ENCODE assay signal across 1 cellular context in the genomic region with DNA sequence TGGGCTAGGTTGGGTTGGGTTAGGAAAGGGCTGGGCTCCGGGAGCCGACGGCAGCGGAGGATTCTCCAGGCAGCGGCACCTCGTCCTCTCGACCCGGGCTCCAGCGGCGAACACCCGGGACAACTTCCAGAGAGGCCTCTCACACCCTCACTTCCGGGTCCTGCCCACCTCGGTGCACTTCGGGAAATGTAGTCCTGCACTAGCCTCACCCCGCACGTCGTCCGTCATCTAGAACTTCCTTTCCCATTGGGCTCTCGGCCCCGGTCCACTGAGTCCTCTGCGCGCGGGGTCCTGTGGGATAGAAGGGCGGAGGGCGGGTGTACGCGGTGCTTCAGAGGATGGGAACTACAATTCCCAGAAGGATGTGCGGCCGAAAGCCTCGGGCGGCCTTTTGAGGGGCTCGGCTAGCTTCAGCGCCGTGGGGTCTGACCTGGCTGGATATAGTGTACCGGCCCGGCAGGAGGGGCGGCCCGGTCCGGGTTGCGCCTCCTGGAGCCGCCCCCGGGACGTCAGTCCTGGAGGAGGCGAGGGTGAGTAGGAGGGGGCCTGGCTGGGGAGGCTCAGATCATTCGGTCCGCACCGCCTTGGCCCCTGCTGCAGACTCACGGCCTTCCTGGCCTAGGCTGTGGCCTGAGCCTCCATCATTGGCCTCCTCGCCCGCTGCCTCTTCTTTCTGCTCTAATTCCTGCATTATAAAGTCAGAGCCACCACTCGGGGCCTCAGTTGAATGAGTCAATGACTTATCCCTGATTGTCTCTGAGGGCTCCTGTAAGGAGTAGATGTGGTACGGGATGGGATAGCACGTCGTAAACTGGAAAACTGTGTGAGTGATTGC.
TF ChIP-seq lines count a peak whose summit lies in the region.

A gene (minus strand): TSS at position 114 of the 835 bp plus-strand sequence. CDS start 160 bp downstream, outside the sequence.
A gene with protein sequence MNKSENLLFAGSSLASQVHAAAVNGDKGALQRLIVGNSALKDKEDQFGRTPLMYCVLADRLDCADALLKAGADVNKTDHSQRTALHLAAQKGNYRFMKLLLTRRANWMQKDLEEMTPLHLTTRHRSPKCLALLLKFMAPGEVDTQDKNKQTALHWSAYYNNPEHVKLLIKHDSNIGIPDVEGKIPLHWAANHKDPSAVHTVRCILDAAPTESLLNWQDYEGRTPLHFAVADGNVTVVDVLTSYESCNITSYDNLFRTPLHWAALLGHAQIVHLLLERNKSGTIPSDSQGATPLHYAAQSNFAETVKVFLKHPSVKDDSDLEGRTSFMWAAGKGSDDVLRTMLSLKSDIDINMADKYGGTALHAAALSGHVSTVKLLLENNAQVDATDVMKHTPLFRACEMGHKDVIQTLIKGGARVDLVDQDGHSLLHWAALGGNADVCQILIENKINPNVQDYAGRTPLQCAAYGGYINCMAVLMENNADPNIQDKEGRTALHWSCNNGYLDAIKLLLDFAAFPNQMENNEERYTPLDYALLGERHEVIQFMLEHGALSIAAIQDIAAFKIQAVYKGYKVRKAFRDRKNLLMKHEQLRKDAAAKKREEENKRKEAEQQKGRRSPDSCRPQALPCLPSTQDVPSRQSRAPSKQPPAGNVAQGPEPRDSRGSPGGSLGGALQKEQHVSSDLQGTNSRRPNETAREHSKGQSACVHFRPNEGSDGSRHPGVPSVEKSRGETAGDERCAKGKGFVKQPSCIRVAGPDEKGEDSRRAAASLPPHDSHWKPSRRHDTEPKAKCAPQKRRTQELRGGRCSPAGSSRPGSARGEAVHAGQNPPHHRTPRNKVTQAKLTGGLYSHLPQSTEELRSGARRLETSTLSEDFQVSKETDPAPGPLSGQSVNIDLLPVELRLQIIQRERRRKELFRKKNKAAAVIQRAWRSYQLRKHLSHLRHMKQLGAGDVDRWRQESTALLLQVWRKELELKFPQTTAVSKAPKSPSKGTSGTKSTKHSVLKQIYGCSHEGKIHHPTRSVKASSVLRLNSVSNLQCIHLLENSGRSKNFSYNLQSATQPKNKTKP (plus strand): TSS at position 357 of the 835 bp plus-strand sequence. CDS start 5,279 bp downstream, outside the sequence.

TF ChIP-seq in HepG2, 621 proteins besides CTCF, POLR2A, EP300 and RAD21 (continued from another document):
- TF ChIP-seq, protein P1, sequence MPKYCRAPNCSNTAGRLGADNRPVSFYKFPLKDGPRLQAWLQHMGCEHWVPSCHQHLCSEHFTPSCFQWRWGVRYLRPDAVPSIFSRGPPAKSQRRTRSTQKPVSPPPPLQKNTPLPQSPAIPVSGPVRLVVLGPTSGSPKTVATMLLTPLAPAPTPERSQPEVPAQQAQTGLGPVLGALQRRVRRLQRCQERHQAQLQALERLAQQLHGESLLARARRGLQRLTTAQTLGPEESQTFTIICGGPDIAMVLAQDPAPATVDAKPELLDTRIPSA (CRISPR knock-in tag; IDR thresholded peaks at IDR 0.05; ENCODE audit: borderline replicate concordance), result no peak; the same call in 1 of the 2 replicates
- TF ChIP-seq ZNF446 (CRISPR knock-in tag; IDR thresholded peaks at IDR 0.05) (no peak), RFXAP (CRISPR knock-in tag; IDR thresholded peaks at IDR 0.05; ENCODE audit: borderline replicate concordance) (no peak), ZNF224 (CRISPR knock-in tag; IDR thresholded peaks at IDR 0.05) (peak; percentile 60; the same call in 1 of the 2 replicates), ZNF816 (CRISPR knock-in tag; IDR thresholded peaks at IDR 0.05; ENCODE audit: borderline replicate concordance) (no peak), BORCS8-MEF2B (CRISPR knock-in tag; IDR thresholded peaks at IDR 0.05) (peak; percentile 49; the same call in 1 of the 2 replicates), PHF5A (CRISPR knock-in tag; IDR thresholded peaks at IDR 0.05; ENCODE audit: low read depth, unreplicated experiment) (no peak), RBFOX2 (IDR thresholded peaks at IDR 0.05; ENCODE audit: low read depth, low read length) (peak; percentile 82), ZNF460 (CRISPR knock-in tag; IDR thresholded peaks at IDR 0.05; ENCODE audit: borderline replicate concordance) (no peak), HNRNPL (IDR thresholded peaks at IDR 0.05; ENCODE audit: low read depth, low read length) (0 out of 2 replicates have a peak, but pooled peaks have one; percentile 26), IRF2 (CRISPR knock-in tag; IDR thresholded peaks at IDR 0.05) (peak; percentile 83; the same call in 1 of the 2 replicates), XBP1 (CRISPR knock-in tag; IDR thresholded peaks at IDR 0.05) (no peak; the same call in 1 of the 2 replicates), PTBP1 (IDR thresholded peaks at IDR 0.05; ENCODE audit: low read depth, low read length, poor library complexity, severe bottlenecking) (no peak), ZEB1 (IDR thresholded peaks at IDR 0.05; ENCODE audit: insufficient replicate concordance, low read depth) (no peak), TOPORS (CRISPR knock-in tag; IDR thresholded peaks at IDR 0.05) (no peak), CREM (IDR thresholded peaks at IDR 0.05) (peak; percentile 99), CREM (CRISPR knock-in tag; IDR thresholded peaks at IDR 0.05) (no peak), GLI4 (CRISPR knock-in tag; IDR thresholded peaks at IDR 0.05; ENCODE audit: borderline replicate concordance) (no peak), ZNF17 (CRISPR knock-in tag; IDR thresholded peaks at IDR 0.05) (no peak), NR2F6 (IDR thresholded peaks at IDR 0.05) (0 out of 2 replicates have a peak, but pooled peaks have one; percentile 4), NR2F6 (CRISPR knock-in tag; IDR thresholded peaks at IDR 0.05) (0 out of 2 replicates have a peak, but pooled peaks have one; percentile 7), EZH2 (conservative IDR thresholded peaks at IDR 0.05; ENCODE audit: low read depth, low read length) (no peak), NFRKB (IDR thresholded peaks at IDR 0.05) (no peak), CBX2 (IDR thresholded peaks at IDR 0.05; ENCODE audit: low read depth, low read length) (no peak), CBX2 (CRISPR knock-in tag; IDR thresholded peaks at IDR 0.05; ENCODE audit: low read depth) (no peak), CC2D1A (CRISPR knock-in tag; IDR thresholded peaks at IDR 0.05) (no peak), YEATS2 (CRISPR knock-in tag; IDR thresholded peaks at IDR 0.05; ENCODE audit: borderline replicate concordance) (peak; percentile 69), CHD4 (IDR thresholded peaks at IDR 0.05; ENCODE audit: borderline replicate concordance, low read length) (no peak), ZNF274 (CRISPR knock-in tag; IDR thresholded peaks at IDR 0.05) (no peak), JDP2 (CRISPR knock-in tag; IDR thresholded peaks at IDR 0.05; ENCODE audit: borderline replicate concordance) (no peak; the same call in 1 of the 2 replicates), ARNT (IDR thresholded peaks at IDR 0.05) (no peak), TP53 (CRISPR knock-in tag; conservative IDR thresholded peaks at IDR 0.05) (no peak), SATB2 (CRISPR knock-in tag; IDR thresholded peaks at IDR 0.05) (no peak), CBFB (CRISPR knock-in tag; IDR thresholded peaks at IDR 0.05) (0 out of 2 replicates have a peak, but pooled peaks have one; percentile 33), SRY (CRISPR knock-in tag; IDR thresholded peaks at IDR 0.05) (0 out of 2 replicates have a peak, but pooled peaks have one; percentile 43)
- TF ChIP-seq, protein P2, sequence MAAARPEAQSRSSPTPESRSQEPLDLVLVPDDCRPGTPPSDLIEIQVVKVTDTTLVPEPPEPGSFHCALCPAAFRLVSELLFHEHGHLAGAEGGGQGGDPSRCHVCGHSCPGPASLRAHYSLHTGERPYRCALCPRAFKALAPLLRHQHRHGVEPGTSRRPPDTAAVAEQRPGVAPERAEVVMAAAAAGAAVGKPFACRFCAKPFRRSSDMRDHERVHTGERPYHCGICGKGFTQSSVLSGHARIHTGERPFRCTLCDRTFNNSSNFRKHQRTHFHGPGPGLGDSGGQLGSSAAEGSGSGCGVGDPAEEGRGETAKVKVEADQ (CRISPR knock-in tag; IDR thresholded peaks at IDR 0.05; ENCODE audit: borderline replicate concordance), result 0 out of 2 replicates have a peak, but pooled peaks have one; percentile 16
- TF ChIP-seq, protein P3, sequence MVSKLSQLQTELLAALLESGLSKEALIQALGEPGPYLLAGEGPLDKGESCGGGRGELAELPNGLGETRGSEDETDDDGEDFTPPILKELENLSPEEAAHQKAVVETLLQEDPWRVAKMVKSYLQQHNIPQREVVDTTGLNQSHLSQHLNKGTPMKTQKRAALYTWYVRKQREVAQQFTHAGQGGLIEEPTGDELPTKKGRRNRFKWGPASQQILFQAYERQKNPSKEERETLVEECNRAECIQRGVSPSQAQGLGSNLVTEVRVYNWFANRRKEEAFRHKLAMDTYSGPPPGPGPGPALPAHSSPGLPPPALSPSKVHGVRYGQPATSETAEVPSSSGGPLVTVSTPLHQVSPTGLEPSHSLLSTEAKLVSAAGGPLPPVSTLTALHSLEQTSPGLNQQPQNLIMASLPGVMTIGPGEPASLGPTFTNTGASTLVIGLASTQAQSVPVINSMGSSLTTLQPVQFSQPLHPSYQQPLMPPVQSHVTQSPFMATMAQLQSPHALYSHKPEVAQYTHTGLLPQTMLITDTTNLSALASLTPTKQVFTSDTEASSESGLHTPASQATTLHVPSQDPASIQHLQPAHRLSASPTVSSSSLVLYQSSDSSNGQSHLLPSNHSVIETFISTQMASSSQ (IDR thresholded peaks at IDR 0.05; ENCODE audit: low read depth), result peak; percentile 46; the same call in 1 of the 2 replicates
- TF ChIP-seq, protein P3 (CRISPR knock-in tag; IDR thresholded peaks at IDR 0.05; ENCODE audit: borderline replicate concordance), result no peak
- TF ChIP-seq, protein P4, sequence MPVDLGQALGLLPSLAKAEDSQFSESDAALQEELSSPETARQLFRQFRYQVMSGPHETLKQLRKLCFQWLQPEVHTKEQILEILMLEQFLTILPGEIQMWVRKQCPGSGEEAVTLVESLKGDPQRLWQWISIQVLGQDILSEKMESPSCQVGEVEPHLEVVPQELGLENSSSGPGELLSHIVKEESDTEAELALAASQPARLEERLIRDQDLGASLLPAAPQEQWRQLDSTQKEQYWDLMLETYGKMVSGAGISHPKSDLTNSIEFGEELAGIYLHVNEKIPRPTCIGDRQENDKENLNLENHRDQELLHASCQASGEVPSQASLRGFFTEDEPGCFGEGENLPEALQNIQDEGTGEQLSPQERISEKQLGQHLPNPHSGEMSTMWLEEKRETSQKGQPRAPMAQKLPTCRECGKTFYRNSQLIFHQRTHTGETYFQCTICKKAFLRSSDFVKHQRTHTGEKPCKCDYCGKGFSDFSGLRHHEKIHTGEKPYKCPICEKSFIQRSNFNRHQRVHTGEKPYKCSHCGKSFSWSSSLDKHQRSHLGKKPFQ (CRISPR knock-in tag; IDR thresholded peaks at IDR 0.05; ENCODE audit: insufficient replicate concordance), result no peak
- TF ChIP-seq, protein P5, sequence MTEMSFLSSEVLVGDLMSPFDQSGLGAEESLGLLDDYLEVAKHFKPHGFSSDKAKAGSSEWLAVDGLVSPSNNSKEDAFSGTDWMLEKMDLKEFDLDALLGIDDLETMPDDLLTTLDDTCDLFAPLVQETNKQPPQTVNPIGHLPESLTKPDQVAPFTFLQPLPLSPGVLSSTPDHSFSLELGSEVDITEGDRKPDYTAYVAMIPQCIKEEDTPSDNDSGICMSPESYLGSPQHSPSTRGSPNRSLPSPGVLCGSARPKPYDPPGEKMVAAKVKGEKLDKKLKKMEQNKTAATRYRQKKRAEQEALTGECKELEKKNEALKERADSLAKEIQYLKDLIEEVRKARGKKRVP (CRISPR knock-in tag; IDR thresholded peaks at IDR 0.05), result no peak
- TF ChIP-seq, protein P6, sequence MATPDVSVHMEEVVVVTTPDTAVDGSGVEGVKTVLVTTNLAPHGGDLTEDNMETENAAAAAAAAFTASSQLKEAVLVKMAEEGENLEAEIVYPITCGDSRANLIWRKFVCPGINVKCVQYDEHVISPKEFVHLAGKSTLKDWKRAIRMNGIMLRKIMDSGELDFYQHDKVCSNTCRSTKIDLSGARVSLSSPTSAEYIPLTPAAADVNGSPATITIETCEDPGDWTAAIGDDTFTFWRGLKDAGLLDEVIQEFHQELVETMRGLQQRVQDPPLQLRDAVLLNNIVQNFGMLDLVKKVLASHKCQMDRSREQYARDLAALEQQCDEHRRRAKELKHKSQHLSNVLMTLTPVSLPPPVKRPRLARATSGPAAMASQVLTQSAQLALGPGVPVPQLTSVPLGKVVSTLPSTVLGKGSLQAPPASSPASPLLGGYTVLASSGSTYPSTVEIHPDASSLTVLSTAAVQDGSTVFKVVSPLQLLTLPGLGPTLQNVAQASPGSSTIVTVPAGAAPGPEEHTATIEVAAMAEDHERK (CRISPR knock-in tag; IDR thresholded peaks at IDR 0.05; ENCODE audit: low read depth), result 0 out of 2 replicates have a peak, but pooled peaks have one; percentile 41
- TF ChIP-seq, protein P7, sequence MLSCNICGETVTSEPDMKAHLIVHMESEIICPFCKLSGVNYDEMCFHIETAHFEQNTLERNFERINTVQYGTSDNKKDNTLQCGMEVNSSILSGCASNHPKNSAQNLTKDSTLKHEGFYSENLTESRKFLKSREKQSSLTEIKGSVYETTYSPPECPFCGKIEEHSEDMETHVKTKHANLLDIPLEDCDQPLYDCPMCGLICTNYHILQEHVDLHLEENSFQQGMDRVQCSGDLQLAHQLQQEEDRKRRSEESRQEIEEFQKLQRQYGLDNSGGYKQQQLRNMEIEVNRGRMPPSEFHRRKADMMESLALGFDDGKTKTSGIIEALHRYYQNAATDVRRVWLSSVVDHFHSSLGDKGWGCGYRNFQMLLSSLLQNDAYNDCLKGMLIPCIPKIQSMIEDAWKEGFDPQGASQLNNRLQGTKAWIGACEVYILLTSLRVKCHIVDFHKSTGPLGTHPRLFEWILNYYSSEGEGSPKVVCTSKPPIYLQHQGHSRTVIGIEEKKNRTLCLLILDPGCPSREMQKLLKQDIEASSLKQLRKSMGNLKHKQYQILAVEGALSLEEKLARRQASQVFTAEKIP (CRISPR knock-in tag; IDR thresholded peaks at IDR 0.05; ENCODE audit: borderline replicate concordance), result no peak
